Comparison of ENCODE assay signal across 24 cellular contexts in the genomic region with DNA sequence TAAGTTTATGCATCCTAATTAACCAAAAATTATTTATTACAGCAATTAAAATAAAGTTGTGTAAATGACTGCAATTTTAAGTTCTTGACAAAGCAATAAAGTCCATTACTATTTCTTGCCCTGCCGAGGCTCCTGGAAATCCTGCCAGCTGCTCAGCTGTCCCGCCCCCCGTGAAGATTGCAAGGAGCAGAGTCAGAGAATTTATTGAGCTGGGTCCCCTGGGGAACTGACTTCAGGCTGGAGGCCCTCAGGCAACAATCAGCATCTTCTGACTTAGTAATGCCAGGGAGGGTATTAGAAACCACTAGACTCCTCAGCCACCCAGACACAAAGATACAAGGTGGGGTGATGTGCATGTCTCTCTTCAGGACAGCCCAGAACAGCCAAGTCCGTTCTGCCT.
"Had no signal": no experiment of that assay in that cellular context is flagged by ENCODE, and none has a peak within 500 bp of the region (broad histone marks: within the 10 kb centered on the region; RNA-seq: fewer than 3 reads in every experiment).

No MANE protein-coding gene starts in this region.

- H3K4me1 ChIP-seq: gastrocnemius medialis, right lobe of liver, suprapubic skin, transverse colon, upper lobe of right lung had no signal

- H3K4me3 ChIP-seq: gastrocnemius medialis, lung, ovary, right lobe of liver, smooth muscle cell, suprapubic skin, transverse colon, upper lobe of right lung, vagina had no signal

- H3K27ac ChIP-seq: gastrocnemius medialis, ovary, right lobe of liver, suprapubic skin, transverse colon, upper lobe of right lung, vagina had no signal

- H3K9me3 ChIP-seq: gastrocnemius medialis, ovary, right lobe of liver, suprapubic skin, transverse colon, upper lobe of right lung, vagina had no signal

- DNase-seq: cortex of kidney; effector CD4-positive, alpha-beta T cell; foreskin fibroblast; gastrocnemius medialis; head of caudate nucleus; kidney; natural killer cell; occipital lobe; ovary; posterior cingulate gyrus; right lobe of liver; stimulated activated CD4-positive, alpha-beta T cell treated with anti-CD3 and anti-CD28 coated beads, Interleukin-12 subunit alpha, Interleukin-12 subunit beta, amount 100 ng/mL, for 4 hours; stimulated activated CD4-positive, alpha-beta T cell treated with anti-CD3 and anti-CD28 coated beads, Interleukin-1b, Interleukin-23, amount 100 ng/mL, for 48 hours; stimulated activated CD4-positive, alpha-beta T cell treated with anti-CD3 and anti-CD28 coated beads, Interleukin-4, amount 100 ng/mL, for 1 hour; stimulated activated CD8-positive, alpha-beta memory T cell treated with anti-CD3 and anti-CD28 coated beads, Interleukin-4, amount 100 ng/mL, for 48 hours; stimulated activated naive CD4-positive, alpha-beta T cell; stimulated activated naive CD8-positive, alpha-beta T cell treated with anti-CD3 and anti-CD28 coated beads, Interleukin-15, amount 100 ng/mL, for 72 hours; transverse colon; upper lobe of right lung had no signal

- ATAC-seq: gastrocnemius medialis; left lobe of liver; natural killer cell; right lobe of liver; stimulated activated naive CD8-positive, alpha-beta T cell treated with anti-CD3 and anti-CD28 coated beads, Interleukin-15, amount 100 ng/mL, for 72 hours; upper lobe of right lung had no signal

- H3K36me3 ChIP-seq: gastrocnemius medialis, ovary, right lobe of liver, suprapubic skin, transverse colon, upper lobe of right lung, vagina had no signal

- H3K27me3 ChIP-seq: ovary, right lobe of liver, upper lobe of right lung, vagina had no signal
